ENCODE assay signal across 1 cellular context in the genomic region with DNA sequence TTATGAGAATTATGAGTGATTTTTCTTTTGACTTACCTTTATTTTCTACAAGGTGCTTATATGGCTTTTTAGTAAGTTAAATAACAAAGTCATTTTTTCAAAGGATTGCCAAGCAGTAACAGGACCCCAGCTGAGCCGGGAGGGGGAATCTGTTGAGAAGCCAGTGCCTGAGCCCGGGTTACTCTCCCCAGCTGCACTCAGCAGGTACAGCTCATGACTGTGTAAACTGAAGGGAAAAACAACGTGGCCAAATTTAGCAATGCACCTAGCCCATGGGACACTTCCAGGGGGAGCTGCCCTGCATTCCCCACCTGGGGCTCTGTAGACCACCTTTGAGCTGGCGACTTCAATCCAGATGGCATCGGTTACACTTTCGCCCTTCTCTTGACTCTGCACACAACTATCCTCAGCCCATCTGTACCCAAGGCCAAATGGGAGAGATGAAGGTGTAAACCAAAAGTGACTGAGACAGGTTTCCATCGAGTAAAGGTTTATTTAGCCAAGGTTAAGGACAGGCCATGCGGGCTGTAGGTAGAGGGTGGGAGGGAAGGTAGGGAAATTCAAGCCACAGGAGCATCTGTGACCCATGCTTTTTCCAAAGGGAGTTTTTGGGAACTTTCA.
TF ChIP-seq lines count a peak whose summit lies in the region.

No MANE protein-coding gene starts in this region.

TF ChIP-seq in GM23338, 12 proteins besides CTCF, POLR2A, EP300 and RAD21 (continued from another document):
- TF ChIP-seq, protein P1, sequence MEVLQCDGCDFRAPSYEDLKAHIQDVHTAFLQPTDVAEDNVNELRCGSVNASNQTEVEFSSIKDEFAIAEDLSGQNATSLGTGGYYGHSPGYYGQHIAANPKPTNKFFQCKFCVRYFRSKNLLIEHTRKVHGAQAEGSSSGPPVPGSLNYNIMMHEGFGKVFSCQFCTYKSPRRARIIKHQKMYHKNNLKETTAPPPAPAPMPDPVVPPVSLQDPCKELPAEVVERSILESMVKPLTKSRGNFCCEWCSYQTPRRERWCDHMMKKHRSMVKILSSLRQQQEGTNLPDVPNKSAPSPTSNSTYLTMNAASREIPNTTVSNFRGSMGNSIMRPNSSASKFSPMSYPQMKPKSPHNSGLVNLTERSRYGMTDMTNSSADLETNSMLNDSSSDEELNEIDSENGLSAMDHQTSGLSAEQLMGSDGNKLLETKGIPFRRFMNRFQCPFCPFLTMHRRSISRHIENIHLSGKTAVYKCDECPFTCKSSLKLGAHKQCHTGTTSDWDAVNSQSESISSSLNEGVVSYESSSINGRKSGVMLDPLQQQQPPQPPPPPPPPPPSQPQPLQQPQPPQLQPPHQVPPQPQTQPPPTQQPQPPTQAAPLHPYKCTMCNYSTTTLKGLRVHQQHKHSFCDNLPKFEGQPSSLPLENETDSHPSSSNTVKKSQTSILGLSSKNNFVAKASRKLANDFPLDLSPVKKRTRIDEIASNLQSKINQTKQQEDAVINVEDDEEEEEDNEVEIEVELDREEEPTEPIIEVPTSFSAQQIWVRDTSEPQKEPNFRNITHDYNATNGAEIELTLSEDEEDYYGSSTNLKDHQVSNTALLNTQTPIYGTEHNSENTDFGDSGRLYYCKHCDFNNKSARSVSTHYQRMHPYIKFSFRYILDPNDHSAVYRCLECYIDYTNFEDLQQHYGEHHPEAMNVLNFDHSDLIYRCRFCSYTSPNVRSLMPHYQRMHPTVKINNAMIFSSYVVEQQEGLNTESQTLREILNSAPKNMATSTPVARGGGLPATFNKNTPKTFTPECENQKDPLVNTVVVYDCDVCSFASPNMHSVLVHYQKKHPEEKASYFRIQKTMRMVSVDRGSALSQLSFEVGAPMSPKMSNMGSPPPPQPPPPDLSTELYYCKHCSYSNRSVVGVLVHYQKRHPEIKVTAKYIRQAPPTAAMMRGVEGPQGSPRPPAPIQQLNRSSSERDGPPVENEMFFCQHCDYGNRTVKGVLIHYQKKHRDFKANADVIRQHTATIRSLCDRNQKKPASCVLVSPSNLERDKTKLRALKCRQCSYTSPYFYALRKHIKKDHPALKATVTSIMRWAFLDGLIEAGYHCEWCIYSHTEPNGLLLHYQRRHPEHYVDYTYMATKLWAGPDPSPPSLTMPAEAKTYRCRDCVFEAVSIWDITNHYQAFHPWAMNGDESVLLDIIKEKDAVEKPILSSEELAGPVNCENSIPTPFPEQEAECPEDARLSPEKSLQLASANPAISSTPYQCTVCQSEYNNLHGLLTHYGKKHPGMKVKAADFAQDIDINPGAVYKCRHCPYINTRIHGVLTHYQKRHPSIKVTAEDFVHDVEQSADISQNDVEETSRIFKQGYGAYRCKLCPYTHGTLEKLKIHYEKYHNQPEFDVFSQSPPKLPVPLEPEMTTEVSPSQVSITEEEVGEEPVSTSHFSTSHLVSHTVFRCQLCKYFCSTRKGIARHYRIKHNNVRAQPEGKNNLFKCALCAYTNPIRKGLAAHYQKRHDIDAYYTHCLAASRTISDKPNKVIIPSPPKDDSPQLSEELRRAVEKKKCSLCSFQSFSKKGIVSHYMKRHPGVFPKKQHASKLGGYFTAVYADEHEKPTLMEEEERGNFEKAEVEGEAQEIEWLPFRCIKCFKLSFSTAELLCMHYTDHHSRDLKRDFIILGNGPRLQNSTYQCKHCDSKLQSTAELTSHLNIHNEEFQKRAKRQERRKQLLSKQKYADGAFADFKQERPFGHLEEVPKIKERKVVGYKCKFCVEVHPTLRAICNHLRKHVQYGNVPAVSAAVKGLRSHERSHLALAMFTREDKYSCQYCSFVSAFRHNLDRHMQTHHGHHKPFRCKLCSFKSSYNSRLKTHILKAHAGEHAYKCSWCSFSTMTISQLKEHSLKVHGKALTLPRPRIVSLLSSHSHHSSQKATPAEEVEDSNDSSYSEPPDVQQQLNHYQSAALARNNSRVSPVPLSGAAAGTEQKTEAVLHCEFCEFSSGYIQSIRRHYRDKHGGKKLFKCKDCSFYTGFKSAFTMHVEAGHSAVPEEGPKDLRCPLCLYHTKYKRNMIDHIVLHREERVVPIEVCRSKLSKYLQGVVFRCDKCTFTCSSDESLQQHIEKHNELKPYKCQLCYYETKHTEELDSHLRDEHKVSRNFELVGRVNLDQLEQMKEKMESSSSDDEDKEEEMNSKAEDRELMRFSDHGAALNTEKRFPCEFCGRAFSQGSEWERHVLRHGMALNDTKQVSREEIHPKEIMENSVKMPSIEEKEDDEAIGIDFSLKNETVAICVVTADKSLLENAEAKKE (CRISPR knock-in tag; IDR thresholded peaks at IDR 0.05): no peak
- TF ChIP-seq EZH2phosphoT487 (IDR thresholded peaks at IDR 0.05; ENCODE audit: unreplicated experiment): no peak
